Comparison of ENCODE assay signal across 8 cellular contexts in the genomic region with DNA sequence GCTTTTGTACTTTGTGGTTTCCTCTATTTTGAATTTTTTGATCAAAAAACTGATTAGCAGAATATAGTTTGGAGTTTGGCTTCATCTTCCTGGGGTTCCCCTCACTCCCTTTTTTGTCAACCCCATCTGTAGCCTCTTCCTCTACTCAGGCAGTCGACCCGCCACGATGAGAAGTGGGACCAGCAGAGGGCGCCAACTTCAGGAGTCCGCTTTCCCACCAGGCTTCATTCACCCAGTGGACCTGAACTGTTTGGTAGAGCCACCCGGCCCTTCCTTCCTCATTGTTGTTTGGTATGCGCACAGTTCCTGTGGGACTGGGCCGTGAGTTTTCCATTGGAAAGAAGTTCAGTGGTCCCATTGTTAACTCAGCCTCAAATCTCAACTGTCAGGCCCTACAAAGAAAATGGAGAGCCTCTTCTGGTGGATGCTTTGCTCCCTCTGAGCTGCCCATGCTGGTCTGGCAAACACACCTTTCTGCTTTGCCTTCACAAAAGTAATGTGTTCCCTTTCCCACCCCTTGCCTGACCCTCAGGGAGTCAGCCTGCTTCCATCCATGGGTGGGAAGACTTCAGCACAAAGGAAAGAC. TPM values are rescaled to one million over a fixed set of nuclear protein-coding genes. Genes with fewer than 3 reads are reported as not detected.
DNase-seq lines count a peak whose midpoint lies in the region; ATAC-seq and TF ChIP-seq lines count a peak whose summit lies in the region.

No MANE protein-coding gene starts in this region.

- no peak overlapping the region for H3K4me3 ChIP-seq in CD4-positive, CD25-positive, alpha-beta regulatory T cell (ENCODE audit: low read depth, low read length)
- H3K4me3 ChIP-seq in adrenal gland (no peak overlapping the region), hepatocyte (no peak overlapping the region), spleen (no peak overlapping the region)

- peak overlapping the region; percentile 42 to 90 (median 87) for H3K27ac Mint-ChIP-seq in CD4-positive, CD25-positive, alpha-beta regulatory T cell
- H3K27ac Mint-ChIP-seq in T-helper 2 cell treated with Interferon-gamma antibody and Interleukin-4, amounts not matched to agents 5 μg/mL and 100 μg/mL, for 36 hours = peak overlapping the region; percentile 81

- H3K27me3 ChIP-seq in CD4-positive, CD25-positive, alpha-beta regulatory T cell (ENCODE audit: control insufficient read depth, insufficient read depth, low read length) = no peaks in the 10 kb centered on the region
- H3K27me3 ChIP-seq in adrenal gland = no peaks in the 10 kb centered on the region
- no peaks in the 10 kb centered on the region for H3K27me3 ChIP-seq in hepatocyte
- H3K27me3 ChIP-seq in spleen (replicated peaks in 1 of 7) = no peaks in the 10 kb centered on the region

- peaks cover 5% of the 10 kb centered on the region for H3K79me2 ChIP-seq in hepatocyte

- H3K9me3 Mint-ChIP-seq in CD4-positive, CD25-positive, alpha-beta regulatory T cell = no peaks in the 10 kb centered on the region
- H3K9me3 Mint-ChIP-seq in T-helper 2 cell treated with Interferon-gamma antibody and Interleukin-4, amounts not matched to agents 5 μg/mL and 100 μg/mL, for 36 hours = no peaks in the 10 kb centered on the region

- intact Hi-C loops in adrenal gland (cut with DNase I) (no loop called here), spleen (cut with DNase I; ENCODE audit: low total_unique reads) (no loop called here)

- peaks cover 44% of the 10 kb centered on the region for H3K36me3 Mint-ChIP-seq in CD4-positive, CD25-positive, alpha-beta regulatory T cell
- H3K36me3 Mint-ChIP-seq in T-helper 2 cell treated with Interferon-gamma antibody and Interleukin-4, amounts not matched to agents 5 μg/mL and 100 μg/mL, for 36 hours (ENCODE audit: low read depth) = peaks cover 66% of the 10 kb centered on the region

- no peaks in the 10 kb centered on the region for H3K9me2 ChIP-seq in hepatocyte (replicated peaks; ENCODE audit: insufficient read depth)

- peak overlapping the region in 2 of 4 donors; percentile 39 to 46 for H3K4me3 Mint-ChIP-seq in CD4-positive, CD25-positive, alpha-beta regulatory T cell
- H3K4me3 Mint-ChIP-seq in T-helper 2 cell treated with Interferon-gamma antibody and Interleukin-4, amounts not matched to agents 5 μg/mL and 100 μg/mL, for 36 hours = peak overlapping the region; percentile 63

- TF ChIP-seq POLR2A in adrenal gland (IDR thresholded peaks at IDR 0.05) = no peak
- TF ChIP-seq POLR2A in spleen (IDR thresholded peaks at IDR 0.05) = no peak

- peak overlapping the region; percentile 69 for H3K27ac ChIP-seq in CD4-positive, CD25-positive, alpha-beta regulatory T cell (ENCODE audit: insufficient read depth, low read length, poor library complexity, severe bottlenecking)
- H3K27ac ChIP-seq in adrenal gland = no peak overlapping the region
- H3K27ac ChIP-seq in hepatocyte = no peak overlapping the region
- peak overlapping the region in 4 of 8 donors; percentile 40 to 65 (median 56) for H3K27ac ChIP-seq in spleen

- DNase-seq in CD4-positive, CD25-positive, alpha-beta regulatory T cell = peak; percentile 65 to 75 (median 72)
- DNase-seq in HK-2 (ENCODE audit: unreplicated experiment) = peak; percentile 46
- peak; percentile 71 for DNase-seq in T-helper 2 cell treated with Interferon-gamma antibody and Interleukin-4, amounts not matched to agents 5 μg/mL and 100 μg/mL, for 36 hours (ENCODE audit: low spot score)
- DNase-seq in adrenal gland = peak; percentile 57 to 88 (median 74)
- DNase-seq in hepatocyte (ENCODE audit: low spot score) = peak; percentile 74
- DNase-seq in spleen = peak; percentile 91

- 18 to 29% (median 25%) methylated on average over 8 of the region's 8 CpGs for WGBS in adrenal gland, 4 donors
- 54% methylated on average over 8 of the region's 8 CpGs for WGBS in hepatocyte (ENCODE audit: low lambda C conversion rate, missing lambda C conversion rate)
- 13 to 18% (median 16%) methylated on average over 8 of the region's 8 CpGs for WGBS in spleen, 5 donors

- peaks cover 12% of the 10 kb centered on the region for H4K20me1 ChIP-seq in hepatocyte (ENCODE audit: insufficient read depth, poor library complexity, severe bottlenecking)

- H3K36me3 ChIP-seq in CD4-positive, CD25-positive, alpha-beta regulatory T cell (ENCODE audit: control insufficient read depth, insufficient read depth, low read length) = peaks cover 68% of the 10 kb centered on the region
- H3K36me3 ChIP-seq in adrenal gland (replicated peaks in 1 of 2) = peaks cover 0 to 65% of the 10 kb centered on the region in 2 donors
- H3K36me3 ChIP-seq in hepatocyte (replicated peaks; ENCODE audit: insufficient read depth, low read depth) = peaks cover 5% of the 10 kb centered on the region
- peaks cover 6 to 80% (median 72%) of the 10 kb centered on the region in 6 donors for H3K36me3 ChIP-seq in spleen

- peak; percentile 43 to 62 (median 52) for TF ChIP-seq CTCF in adrenal gland (IDR thresholded peaks at IDR 0.05)
- TF ChIP-seq CTCF in hepatocyte (IDR thresholded peaks at IDR 0.05; ENCODE audit: poor library complexity) = peak; percentile 61
- peak; percentile 34 to 78 (median 62) for TF ChIP-seq CTCF in spleen (IDR thresholded peaks at IDR 0.05 in 8 of 11, conservative IDR thresholded peaks at IDR 0.05 in 3 of 11)

- H3K4me1 ChIP-seq in CD4-positive, CD25-positive, alpha-beta regulatory T cell (ENCODE audit: control insufficient read depth, insufficient read depth, low read length, poor library complexity, severe bottlenecking) = peaks cover 31% of the 10 kb centered on the region
- H3K4me1 ChIP-seq in adrenal gland (replicated peaks in 1 of 2) (peaks cover 0 to 6% of the 10 kb centered on the region in 2 donors), hepatocyte (ENCODE audit: insufficient read depth) (no peaks in the 10 kb centered on the region), spleen (peaks cover 12 to 47% (median 28%) of the 10 kb centered on the region in 6 donors)

- H3K27me3 Mint-ChIP-seq in CD4-positive, CD25-positive, alpha-beta regulatory T cell = no peaks in the 10 kb centered on the region
- peaks cover 2% of the 10 kb centered on the region for H3K27me3 Mint-ChIP-seq in T-helper 2 cell treated with Interferon-gamma antibody and Interleukin-4, amounts not matched to agents 5 μg/mL and 100 μg/mL, for 36 hours (ENCODE audit: low read depth)

- H3K4me2 ChIP-seq in hepatocyte = no peak overlapping the region

- no peak overlapping the region for H2AFZ ChIP-seq in hepatocyte

- H3K9me3 ChIP-seq in CD4-positive, CD25-positive, alpha-beta regulatory T cell (ENCODE audit: control insufficient read depth in 2 of 2, low read length in 2 of 2) = no peaks in the 10 kb centered on the region
- H3K9me3 ChIP-seq in adrenal gland (replicated peaks in 1 of 3) = no peaks in the 10 kb centered on the region
- H3K9me3 ChIP-seq in hepatocyte (ENCODE audit: low read depth) = no peaks in the 10 kb centered on the region
- no peaks in the 10 kb centered on the region for H3K9me3 ChIP-seq in spleen

- ATAC-seq in CD4-positive, CD25-positive, alpha-beta regulatory T cell (ENCODE audit: low read depth in 2 of 2) = peak; percentile 66 to 70
- ATAC-seq in GM19328 (IDR thresholded peaks at IDR 0.05; ENCODE audit: unreplicated experiment) (no peak), GM18907 (IDR thresholded peaks at IDR 0.05; ENCODE audit: unreplicated experiment) (no peak)

- H3K4me1 Mint-ChIP-seq in CD4-positive, CD25-positive, alpha-beta regulatory T cell = peaks cover 24 to 55% (median 42%) of the 10 kb centered on the region in 4 donors
- H3K4me1 Mint-ChIP-seq in T-helper 2 cell treated with Interferon-gamma antibody and Interleukin-4, amounts not matched to agents 5 μg/mL and 100 μg/mL, for 36 hours (ENCODE audit: low read depth) = peaks cover 45% of the 10 kb centered on the region

RNA-seq across cellular contexts. Expression of a gene that starts 21.7 kb away (rescaled TPM):
- total RNA-seq in CD4-positive, CD25-positive, alpha-beta regulatory T cell = 376 TPM
- 1,000 to 10,000 TPM; 1,002 to 1,224 (median 1,189) TPM for polyA plus RNA-seq in CD4-positive, CD25-positive, alpha-beta regulatory T cell
- total RNA-seq in adrenal gland = 100 to 1,000 TPM; 593 to 874 (median 765) TPM
- 100 to 1,000 TPM; 134 to 769 (median 249) TPM for polyA plus RNA-seq in adrenal gland
- 534 and 591 TPM in 2 replicates for total RNA-seq in hepatocyte
- 743 and 805 TPM in 2 replicates for polyA plus RNA-seq in hepatocyte
- 100 to 1,000 TPM; 338 to 437 (median 396) TPM for total RNA-seq in spleen
- 100 to 1,000 TPM; 100 to 130 (median 106) TPM for polyA plus RNA-seq in spleen

RNA-seq across cellular contexts. Expression of a gene that starts 55.9 kb away (rescaled TPM):
- 21.4 TPM for total RNA-seq in CD4-positive, CD25-positive, alpha-beta regulatory T cell
- polyA plus RNA-seq in CD4-positive, CD25-positive, alpha-beta regulatory T cell = 1 to 10 TPM; 3.8 to 9.0 (median 5.0) TPM
- total RNA-seq in adrenal gland (10 to 100 TPM; 11.3 to 24.1 (median 19.2) TPM), hepatocyte (8.3 TPM in 2 replicates), spleen (10 to 100 TPM; 26.4 to 46.9 (median 37.0) TPM)
- polyA plus RNA-seq in adrenal gland (10 to 100 TPM in 1 of 3 donors, 1 to 10 TPM in 2; 4.7 to 11.5 (median 7.0) TPM), hepatocyte (3.6 and 5.8 TPM in 2 replicates), spleen (10 to 100 TPM in 1 of 3 donors, 1 to 10 TPM in 2; 8.6 to 13.0 (median 9.9) TPM)

Comparison
In these comparisons a context has a peak if more than half of its experiments do, and no peak if none do; other contexts are left out.
1. ATAC-seq: peak in CD4-positive, CD25-positive, alpha-beta regulatory T cell (2 of 2); none in GM19328 (single experiment) and GM18907 (single experiment).
2. Peak in every context shown above with its lines, with median percentiles within 50 percentile points of each other: DNase-seq and CTCF ChIP-seq.